Comparison of ENCODE assay signal across 26 cellular contexts in the genomic region with DNA sequence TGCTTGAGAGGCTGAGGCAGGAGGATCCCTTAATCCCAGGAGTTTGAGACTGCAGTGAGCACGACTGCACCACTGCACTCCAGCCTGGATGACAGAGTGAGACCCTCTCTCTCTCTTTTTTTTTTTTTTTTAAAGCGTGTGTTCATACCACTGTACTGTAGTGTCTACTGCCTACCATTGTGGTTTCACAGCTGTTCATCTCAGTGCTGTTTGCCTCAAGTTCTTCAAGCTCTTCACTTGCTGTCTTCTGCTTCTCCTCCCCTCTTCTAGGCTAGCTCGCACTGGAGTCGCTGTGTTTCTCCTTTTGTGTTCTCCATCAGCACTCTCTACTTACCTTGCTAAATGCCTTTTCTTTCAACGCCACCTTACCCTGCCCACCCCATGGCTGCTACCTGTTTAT. TPM values are rescaled to one million over a fixed set of nuclear protein-coding genes. Genes with fewer than 3 reads are reported as not detected.
DNase-seq lines count a peak whose midpoint lies in the region; ATAC-seq and TF ChIP-seq lines count a peak whose summit lies in the region.
"Had no signal": no experiment of that assay in that cellular context is flagged by ENCODE, and none has a peak within 500 bp of the region (broad histone marks: within the 10 kb centered on the region; RNA-seq: fewer than 3 reads in every experiment).

No MANE protein-coding gene starts in this region.

- peaks cover 58% of the 10 kb centered on the region for H3K36me3 ChIP-seq in DND-41 (ENCODE audit: insufficient read depth, low read length)
- peaks cover 0 to 58% (median 24%) of the 10 kb centered on the region in 4 donors for H3K36me3 ChIP-seq in sigmoid colon
- H3K36me3 ChIP-seq in prostate gland, result no peaks in the 10 kb centered on the region

- TF ChIP-seq CTCF in CD14-positive monocyte (IDR thresholded peaks at IDR 0.05), result no peak
- TF ChIP-seq CTCF in DND-41 (IDR thresholded peaks at IDR 0.05; ENCODE audit: borderline replicate concordance, extremely low read depth, low read length, poor library complexity, severe bottlenecking), result no peak
- no peak for TF ChIP-seq CTCF in endothelial cell (IDR thresholded peaks at IDR 0.05; ENCODE audit: unreplicated experiment)
- TF ChIP-seq CTCF in sigmoid colon (IDR thresholded peaks at IDR 0.05), result no peak
- no peak for TF ChIP-seq CTCF in prostate gland (IDR thresholded peaks at IDR 0.05)

- H3K4me3 ChIP-seq in DND-41 (ENCODE audit: low read depth in 1 of 2, low read length in 2 of 2) (no peak overlapping the region), sigmoid colon (no peak overlapping the region), prostate gland (no peak overlapping the region)
- H3K4me3 ChIP-seq: HAP-1, K562, MG63, mucosa of descending colon, thyroid gland had no signal

- H3K4me1 ChIP-seq in DND-41 (ENCODE audit: insufficient read depth, low read length) (peaks cover 24% of the 10 kb centered on the region), sigmoid colon (peaks cover 0 to 82% (median 70%) of the 10 kb centered on the region in 4 donors), prostate gland (replicated peaks) (no peaks in the 10 kb centered on the region)

- H3K9me3 ChIP-seq in DND-41 (ENCODE audit: insufficient read depth, low read length, severe bottlenecking) (no peaks in the 10 kb centered on the region), sigmoid colon (no peaks in the 10 kb centered on the region), prostate gland (no peaks in the 10 kb centered on the region)
- H3K9me3 ChIP-seq: HAP-1, MG63, mucosa of descending colon, thyroid gland had no signal

- no peak overlapping the region for H2AFZ ChIP-seq in DND-41 (ENCODE audit: low read depth, low read length)

- no peak for TF ChIP-seq EP300 in sigmoid colon (IDR thresholded peaks at IDR 0.05)

- peaks cover 56 to 70% of the 10 kb centered on the region in 2 donors for H3K36me3 Mint-ChIP-seq in CD14-positive monocyte
- H3K36me3 Mint-ChIP-seq in endothelial cell (ENCODE audit: low read depth, unreplicated experiment), result peaks cover 28% of the 10 kb centered on the region

- H3K27me3 Mint-ChIP-seq in CD14-positive monocyte (ENCODE audit: low read depth in 3 of 3) (peaks cover 0 to 6% (median 3%) of the 10 kb centered on the region in 3 donors), endothelial cell (ENCODE audit: unreplicated experiment) (no peaks in the 10 kb centered on the region)
- H3K27me3 Mint-ChIP-seq: activated naive CD8-positive, alpha-beta T cell treated with anti-CD3 and anti-CD28 coated beads for 36 hours; stimulated activated naive CD8-positive, alpha-beta T cell treated with anti-CD3 and anti-CD28 coated beads, Interleukin-15, Interleukin-2, amounts not matched to agents 100 ng/mL and 50 ng/mL, for 24 hours had no signal

- H3K27me3 ChIP-seq in DND-41 (ENCODE audit: insufficient read depth, low read length, poor library complexity), result no peaks in the 10 kb centered on the region
- H3K27me3 ChIP-seq in sigmoid colon, result no peaks in the 10 kb centered on the region
- no peaks in the 10 kb centered on the region for H3K27me3 ChIP-seq in prostate gland (replicated peaks; ENCODE audit: insufficient read depth)
- H3K27me3 ChIP-seq: MG63, thyroid gland had no signal

- H3K9ac ChIP-seq in DND-41 (ENCODE audit: low read depth, low read length), result no peak overlapping the region

- TF ChIP-seq POLR2A in sigmoid colon (IDR thresholded peaks at IDR 0.05) (no peak), prostate gland (IDR thresholded peaks at IDR 0.05) (no peak)

- no peak overlapping the region for H3K4me2 ChIP-seq in DND-41 (ENCODE audit: insufficient read depth, low read length)

- H3K27ac Mint-ChIP-seq in CD14-positive monocyte, result peak overlapping the region; percentile 14 to 97 (median 65)
- no peak overlapping the region for H3K27ac Mint-ChIP-seq in endothelial cell (ENCODE audit: unreplicated experiment)
- H3K27ac Mint-ChIP-seq: activated CD8-positive, alpha-beta T cell treated with anti-CD3 and anti-CD28 coated beads for 36 hours; activated naive CD8-positive, alpha-beta T cell treated with anti-CD3 and anti-CD28 coated beads for 36 hours; activated T-helper 2 cell treated with anti-CD3 and anti-CD28 coated beads, Interferon-gamma antibody, Interleukin-2, Interleukin-4, amounts not matched to agents 10 μg/mL and 5 μg/mL and 100 μg/mL, durations not matched to agents 14 hours and 24 hours and 36 hours had no signal

- peaks cover 69% of the 10 kb centered on the region for H3K79me2 ChIP-seq in DND-41 (ENCODE audit: insufficient read depth, low read length)

- WGBS in sigmoid colon, 2 donors, result 77 to 89% methylated on average over 5 of the region's 5 CpGs
- WGBS in prostate gland, result 87% methylated on average over 5 of the region's 5 CpGs

- peak; percentile 67; the same call in 2 of the 3 replicates for ATAC-seq in DND-41 (ENCODE audit: insufficient read depth, low read depth)
- ATAC-seq: activated CD8-positive, alpha-beta T cell treated with anti-CD3 and anti-CD28 coated beads for 36 hours; K562; mucosa of descending colon; SK-N-SH treated with all-trans-retinoic acid at 6 μM for 48 hours had no signal

- peak overlapping the region in 1 of 2 donors; percentile 27 for H3K4me3 Mint-ChIP-seq in CD14-positive monocyte
- H3K4me3 Mint-ChIP-seq in endothelial cell (ENCODE audit: unreplicated experiment), result peak overlapping the region; percentile 10
- H3K4me3 Mint-ChIP-seq: activated CD8-positive, alpha-beta T cell treated with anti-CD3 and anti-CD28 coated beads for 36 hours; activated naive CD8-positive, alpha-beta T cell treated with anti-CD3 and anti-CD28 coated beads for 36 hours; neural crest cell; stimulated activated naive CD8-positive, alpha-beta T cell treated with anti-CD3 and anti-CD28 coated beads, Interleukin-15, Interleukin-2, amounts not matched to agents 100 ng/mL and 50 ng/mL, for 24 hours had no signal

- DNase-seq in CD14-positive monocyte (ENCODE audit: low spot score), result no peak
- DNase-seq in DND-41, result no peak
- DNase-seq in endothelial cell (ENCODE audit: low spot score), result no peak
- DNase-seq in sigmoid colon, result no peak
- no peak for DNase-seq in anterior cingulate cortex (lab: John Stamatoyannopoulos, UW)
- no peak for DNase-seq in prostate gland (ENCODE audit: low spot score)
- DNase-seq in AG20443 (ENCODE audit: low spot score), result no peak
- DNase-seq: activated CD4-positive, alpha-beta T cell treated with anti-CD3 and anti-CD28 coated beads for 1 hour; activated CD8-positive, alpha-beta T cell treated with anti-CD3 and anti-CD28 coated beads for 36 hours; activated naive CD8-positive, alpha-beta T cell treated with anti-CD3 and anti-CD28 coated beads for 36 hours; C1 segment of cervical spinal cord; glutamatergic neuron; islet precursor cell; MG63; mucosa of descending colon; NCI-H1436; NCI-H446; NCI-H82; posterior cingulate gyrus; thyroid gland had no signal

- H3K27ac ChIP-seq in DND-41 (ENCODE audit: low read length) (no peak overlapping the region), sigmoid colon (peak overlapping the region in 3 of 4 donors; percentile 96 to 99 (median 99)), prostate gland (no peak overlapping the region)
- H3K27ac ChIP-seq: thyroid gland had no signal

- intact Hi-C loops in CD14-positive monocyte (cut with micrococcal nuclease) (loop anchor here (5.0 to 10.0 kb wide), 2 partner anchors 57 to 399 kb away; no protein-coding TSS in a partner anchor), sigmoid colon (cut with DNase I) (no loop called here), prostate gland (cut with DNase I) (no loop called here)

- H3K9me3 Mint-ChIP-seq in CD14-positive monocyte (no peaks in the 10 kb centered on the region), endothelial cell (ENCODE audit: unreplicated experiment) (no peaks in the 10 kb centered on the region)
- H3K9me3 Mint-ChIP-seq: activated CD8-positive, alpha-beta T cell treated with anti-CD3 and anti-CD28 coated beads for 36 hours; activated naive CD8-positive, alpha-beta T cell treated with anti-CD3 and anti-CD28 coated beads for 36 hours; activated T-helper 2 cell treated with anti-CD3 and anti-CD28 coated beads, Interferon-gamma antibody, Interleukin-2, Interleukin-4, amounts not matched to agents 10 μg/mL and 5 μg/mL and 100 μg/mL, durations not matched to agents 14 hours and 24 hours and 36 hours; neural crest cell; stimulated activated naive CD8-positive, alpha-beta T cell treated with anti-CD3 and anti-CD28 coated beads, Interleukin-15, Interleukin-2, amounts not matched to agents 100 ng/mL and 50 ng/mL, for 24 hours had no signal

- H4K20me1 ChIP-seq in DND-41 (ENCODE audit: insufficient read depth, low read length), result peaks cover 15% of the 10 kb centered on the region; the same call in 1 of the 2 replicates

- H3K4me1 Mint-ChIP-seq in CD14-positive monocyte, result peaks cover 68% of the 10 kb centered on the region
- peaks cover 29% of the 10 kb centered on the region for H3K4me1 Mint-ChIP-seq in endothelial cell (ENCODE audit: unreplicated experiment)

RNA-seq across cellular contexts. Expression of gene FOXO3, which starts 7.4 kb away (rescaled TPM):
- 10 to 100 TPM; 15.4 to 17.5 TPM for polyA plus RNA-seq in CD14-positive monocyte
- total RNA-seq in endothelial cell (ENCODE audit: unreplicated experiment), result 34.6 TPM
- 10 to 100 TPM; 66.4 to 84.7 (median 78.8) TPM for total RNA-seq in sigmoid colon
- 10 to 100 TPM; 13.8 to 22.9 (median 19.7) TPM for polyA plus RNA-seq in sigmoid colon
- total RNA-seq in prostate gland, result 100 to 1,000 TPM; 108 to 144 TPM

Comparison
In these comparisons a context has a peak if more than half of its experiments do, and no peak if none do; other contexts are left out.
1. H3K27ac ChIP-seq: peak in sigmoid colon (3 of 4); none in DND-41 (single experiment) and prostate gland (0 of 2).
2. intact Hi-C loops: an anchor here in CD14-positive monocyte (5.0 to 10.0 kb wide); none called in sigmoid colon and prostate gland.